In the genomic region with DNA sequence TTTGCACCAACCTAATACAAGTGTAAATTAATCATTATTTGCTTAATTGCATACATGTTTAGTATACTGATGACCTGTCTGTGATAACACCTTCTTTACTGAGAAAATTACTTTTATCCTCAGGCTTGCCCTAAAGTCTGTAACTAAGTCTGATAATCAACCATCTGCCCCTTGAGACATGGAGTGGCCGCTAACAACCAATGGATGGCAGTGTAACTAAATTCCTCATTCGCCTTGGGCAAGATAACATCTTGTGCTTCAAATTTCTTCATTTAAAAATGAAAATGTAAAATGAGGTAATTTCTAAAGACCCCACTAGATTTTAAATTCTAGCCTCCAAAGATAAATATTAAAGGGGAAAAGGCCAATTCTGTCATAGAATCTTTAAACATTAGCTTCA, we compare ENCODE assay signal across 15 cellular contexts.
A peak's percentile ranks its signal among the peaks of the same experiment; 100 is the strongest.
DNase-seq lines count a peak whose midpoint lies in the region; ATAC-seq and TF ChIP-seq lines count a peak whose summit lies in the region.
"Had no signal": no experiment of that assay in that cellular context is flagged by ENCODE, and none has a peak within 500 bp of the region (broad histone marks: within the 10 kb centered on the region; RNA-seq: fewer than 3 reads in every experiment).

No MANE protein-coding gene starts in this region.

- peaks cover 26% of the 10 kb centered on the region for H4K20me1 ChIP-seq in hepatocyte (ENCODE audit: insufficient read depth, poor library complexity, severe bottlenecking)

- no peaks in the 10 kb centered on the region for H3K36me3 Mint-ChIP-seq in activated CD4-positive, alpha-beta T cell treated with anti-CD3 and anti-CD28 coated beads, Interleukin-2, amount 10 ng/mL, durations not matched to agents 7 days and 5 days (ENCODE audit: low read depth)

- H3K27ac ChIP-seq in 22Rv1: no peak overlapping the region
- H3K27ac ChIP-seq in hepatocyte: no peak overlapping the region
- H3K27ac ChIP-seq: BLaER1 treated with 17β-estradiol and CSF1 and Interleukin-3, amounts not matched to agents 10 nM and 100 nM had no signal

- ATAC-seq in HG03565 (IDR thresholded peaks at IDR 0.05; ENCODE audit: unreplicated experiment): no peak
- ATAC-seq: activated T-cell treated with anti-CD3 and anti-CD28 coated beads, Interleukin-2, amount 50 U/mL, for 72 hours had no signal

- H3K27me3 ChIP-seq in H7 (ENCODE audit: control insufficient read depth, insufficient read depth, low read length) (no peaks in the 10 kb centered on the region), hepatocyte (no peaks in the 10 kb centered on the region)
- H3K27me3 ChIP-seq: BLaER1 treated with 17β-estradiol and CSF1 and Interleukin-3, amounts not matched to agents 10 nM and 100 nM had no signal

- CTCF ChIA-PET in activated CD4-positive, alpha-beta T cell treated with anti-CD3 and anti-CD28 coated beads, Interleukin-2, amount 10 ng/mL, durations not matched to agents 7 days and 5 days (lab: Charles Lee): no interaction called here

- DNase-seq in H7 (peak; percentile 20), SK-MEL-5 (ENCODE audit: low read depth, low spot score) (peak; percentile 48), hepatocyte (ENCODE audit: low spot score) (no peak), HK-2 (ENCODE audit: unreplicated experiment) (no peak)
- DNase-seq in activated CD4-positive, alpha-beta T cell treated with anti-CD3 and anti-CD28 coated beads, Interleukin-2, amount 10 ng/mL, durations not matched to agents 7 days and 5 days: no peak
- no peak for DNase-seq in activated CD8-positive, alpha-beta memory T cell treated with anti-CD3 and anti-CD28 coated beads for 24 hours
- DNase-seq: activated B cell treated with CpG ODN at 0.5 μM for 24 hours; activated T-cell treated with anti-CD3 and anti-CD28 coated beads, Interleukin-2, amount 50 U/mL, for 72 hours; central memory CD4-positive, alpha-beta T cell; foreskin melanocyte; NCI-H187 treated with DMSO at 0.1 percent for 48 hours; small intestine had no signal

- no peak overlapping the region for H3K27ac Mint-ChIP-seq in activated CD4-positive, alpha-beta T cell treated with anti-CD3 and anti-CD28 coated beads, Interleukin-2, amount 10 ng/mL, durations not matched to agents 7 days and 5 days
- H3K27ac Mint-ChIP-seq: activated B cell treated with CpG ODN at 0.5 μM for 24 hours; activated T-cell treated with anti-CD3 and anti-CD28 coated beads, Interleukin-2, amount 50 U/mL, for 72 hours had no signal

- WGBS in hepatocyte (ENCODE audit: low lambda C conversion rate, missing lambda C conversion rate): 78% methylated on average over 2 of the region's 2 CpGs

- H3K4me2 ChIP-seq in hepatocyte: no peak overlapping the region
- H3K4me2 ChIP-seq: BLaER1 treated with 17β-estradiol and CSF1 and Interleukin-3, amounts not matched to agents 10 nM and 100 nM had no signal

- H3K27me3 Mint-ChIP-seq in activated CD4-positive, alpha-beta T cell treated with anti-CD3 and anti-CD28 coated beads, Interleukin-2, amount 10 ng/mL, durations not matched to agents 7 days and 5 days: no peaks in the 10 kb centered on the region
- H3K27me3 Mint-ChIP-seq: activated B cell treated with CpG ODN at 0.5 μM for 24 hours had no signal

- POLR2A ChIA-PET in activated CD4-positive, alpha-beta T cell treated with anti-CD3 and anti-CD28 coated beads, Interleukin-2, amount 10 ng/mL, durations not matched to agents 7 days and 5 days (lab: Charles Lee): no interaction called here

- H2AFZ ChIP-seq in hepatocyte: no peak overlapping the region

- no peak overlapping the region for H3K4me3 Mint-ChIP-seq in activated CD4-positive, alpha-beta T cell treated with anti-CD3 and anti-CD28 coated beads, Interleukin-2, amount 10 ng/mL, durations not matched to agents 7 days and 5 days
- H3K4me3 Mint-ChIP-seq: activated B cell treated with CpG ODN at 0.5 μM for 24 hours; activated T-cell treated with anti-CD3 and anti-CD28 coated beads, Interleukin-2, amount 50 U/mL, for 72 hours had no signal

- H3K9me3 ChIP-seq in hepatocyte (ENCODE audit: low read depth): no peaks in the 10 kb centered on the region
- H3K9me3 ChIP-seq: BLaER1 treated with 17β-estradiol and CSF1 and Interleukin-3, amounts not matched to agents 10 nM and 100 nM had no signal

- TF ChIP-seq CTCF in 22Rv1 (IDR thresholded peaks at IDR 0.05) (peak; percentile 34), hepatocyte (IDR thresholded peaks at IDR 0.05; ENCODE audit: poor library complexity) (peak; percentile 17)

- H3K79me2 ChIP-seq in hepatocyte: peaks cover 66% of the 10 kb centered on the region

- no peaks in the 10 kb centered on the region for H3K4me1 Mint-ChIP-seq in activated CD4-positive, alpha-beta T cell treated with anti-CD3 and anti-CD28 coated beads, Interleukin-2, amount 10 ng/mL, durations not matched to agents 7 days and 5 days
- H3K4me1 Mint-ChIP-seq: activated B cell treated with CpG ODN at 0.5 μM for 24 hours had no signal

- H3K9me3 Mint-ChIP-seq in activated CD4-positive, alpha-beta T cell treated with anti-CD3 and anti-CD28 coated beads, Interleukin-2, amount 10 ng/mL, durations not matched to agents 7 days and 5 days: no peaks in the 10 kb centered on the region
- H3K9me3 Mint-ChIP-seq: activated B cell treated with CpG ODN at 0.5 μM for 24 hours; activated T-cell treated with anti-CD3 and anti-CD28 coated beads, Interleukin-2, amount 50 U/mL, for 72 hours had no signal

- H3K4me1 ChIP-seq in hepatocyte (ENCODE audit: insufficient read depth): no peaks in the 10 kb centered on the region

- H3K36me3 ChIP-seq in H7 (replicated peaks; ENCODE audit: control insufficient read depth, insufficient read depth, low read length) (no peaks in the 10 kb centered on the region), hepatocyte (replicated peaks; ENCODE audit: insufficient read depth, low read depth) (no peaks in the 10 kb centered on the region)

- in situ Hi-C loops in SK-MEL-5 (cut with HindIII; ENCODE audit: low pct_unique_long_range_greater_than_20kb, low sequenced_read_pairs): no loop called here

- H3K9me2 ChIP-seq in hepatocyte (replicated peaks; ENCODE audit: insufficient read depth): no peaks in the 10 kb centered on the region

- H3K4me3 ChIP-seq in H7 (ENCODE audit: insufficient read depth, low read depth, low read length): no peak overlapping the region
- H3K4me3 ChIP-seq in hepatocyte: no peak overlapping the region
- H3K4me3 ChIP-seq: BLaER1 treated with 17β-estradiol and CSF1 and Interleukin-3, amounts not matched to agents 10 nM and 100 nM had no signal

Comparison
In these comparisons a context has a peak if more than half of its experiments do, and no peak if none do; other contexts are left out.
1. DNase-seq: peak in H7 (single experiment) and SK-MEL-5 (single experiment); none in hepatocyte (single experiment), activated CD4-positive, alpha-beta T cell treated with anti-CD3 and anti-CD28 coated beads, Interleukin-2, amount 10 ng/mL, durations not matched to agents 7 days and 5 days (single experiment), activated CD8-positive, alpha-beta memory T cell treated with anti-CD3 and anti-CD28 coated beads for 24 hours (single experiment) and HK-2 (single experiment).